ENCODE assay signal across 25 cellular contexts in the genomic region with DNA sequence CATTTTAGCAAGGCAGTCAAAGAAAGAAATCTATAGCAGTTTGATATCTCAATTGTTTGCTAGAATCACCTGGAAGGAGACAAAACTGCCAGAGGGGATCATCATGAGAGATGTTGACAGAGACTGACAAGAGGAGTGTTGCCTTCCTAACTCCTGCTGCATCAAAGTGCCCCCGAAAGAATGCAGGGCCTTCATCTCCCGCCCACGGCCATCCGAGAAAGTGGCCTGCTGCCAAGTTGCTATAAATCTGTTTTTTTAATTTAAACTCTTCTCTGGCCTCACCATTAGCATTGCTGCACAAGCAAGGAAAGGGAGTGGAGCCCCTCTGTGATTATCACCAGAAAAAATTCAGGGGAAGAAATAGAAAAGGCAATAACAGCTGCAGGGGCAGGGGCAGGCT.
DNase-seq lines count a peak whose midpoint lies in the region; ATAC-seq and TF ChIP-seq lines count a peak whose summit lies in the region.
"Had no signal": no experiment of that assay in that cellular context is flagged by ENCODE, and none has a peak within 500 bp of the region (broad histone marks: within the 10 kb centered on the region; RNA-seq: fewer than 3 reads in every experiment).

No MANE protein-coding gene starts in this region.

- no peak for ATAC-seq in GM23338
- no peak for ATAC-seq in GM19324 (IDR thresholded peaks at IDR 0.05; ENCODE audit: low FRiP score, unreplicated experiment)
- no peak for ATAC-seq in right cardiac atrium
- ATAC-seq: A549, PC-3 had no signal

- no peaks in the 10 kb centered on the region for H3F3A ChIP-seq in GM23338 (replicated peaks; ENCODE audit: low read depth)

- H3K4me1 ChIP-seq in GM23338 (ENCODE audit: insufficient read depth) = no peaks in the 10 kb centered on the region
- H3K4me1 ChIP-seq in endodermal cell (ENCODE audit: control insufficient read depth, insufficient read depth, low read length) = peaks cover 7% of the 10 kb centered on the region
- no peaks in the 10 kb centered on the region for H3K4me1 ChIP-seq in right cardiac atrium (ENCODE audit: control insufficient read depth, insufficient read depth, low read length)
- H3K4me1 ChIP-seq: A549, SJSA1 had no signal

- H3K36me3 Mint-ChIP-seq in GM23338 (ENCODE audit: low read depth) (peaks cover 10% of the 10 kb centered on the region), endodermal cell (ENCODE audit: low read depth) (no peaks in the 10 kb centered on the region), nephron progenitor cell (ENCODE audit: low read depth) (peaks cover 5% of the 10 kb centered on the region), type B pancreatic cell (peaks cover 4% of the 10 kb centered on the region)
- H3K36me3 Mint-ChIP-seq: CD8-positive, alpha-beta memory T cell; IgD-negative memory B cell had no signal

- H3K9me3 ChIP-seq in endodermal cell (ENCODE audit: control insufficient read depth, low read length) (peaks cover 3% of the 10 kb centered on the region), right cardiac atrium (ENCODE audit: control insufficient read depth, low read length) (no peaks in the 10 kb centered on the region)
- H3K9me3 ChIP-seq: A549, SJSA1 had no signal

- peaks cover 4% of the 10 kb centered on the region; the same call in 2 of the 3 replicates for H3K9me3 Mint-ChIP-seq in GM23338
- peaks cover 3% of the 10 kb centered on the region for H3K9me3 Mint-ChIP-seq in endodermal cell
- H3K9me3 Mint-ChIP-seq in nephron progenitor cell = peaks cover 7% of the 10 kb centered on the region
- peaks cover 8% of the 10 kb centered on the region for H3K9me3 Mint-ChIP-seq in type B pancreatic cell

- TF ChIP-seq CTCF in GM23338 (conservative IDR thresholded peaks at IDR 0.05; ENCODE audit: low read depth in 2 of 2) = no peak
- no peak for TF ChIP-seq CTCF in endodermal cell (conservative IDR thresholded peaks at IDR 0.05)
- no peak for TF ChIP-seq CTCF in nephron progenitor cell (IDR thresholded peaks at IDR 0.05)
- no peak for TF ChIP-seq CTCF in type B pancreatic cell (conservative IDR thresholded peaks at IDR 0.05)

- H3K27me3 Mint-ChIP-seq in GM23338 (ENCODE audit: insufficient read depth, low read depth, poor library complexity) (no peaks in the 10 kb centered on the region), endodermal cell (ENCODE audit: insufficient read depth) (peaks cover 5% of the 10 kb centered on the region), nephron progenitor cell (ENCODE audit: low read depth, poor library complexity) (no peaks in the 10 kb centered on the region), type B pancreatic cell (peaks cover 5% of the 10 kb centered on the region)
- H3K27me3 Mint-ChIP-seq: CD8-positive, alpha-beta memory T cell; IgD-negative memory B cell had no signal

- no peak overlapping the region for H3K4me3 ChIP-seq in GM23338
- no peak overlapping the region for H3K4me3 ChIP-seq in endodermal cell (ENCODE audit: low read length)
- no peak overlapping the region for H3K4me3 ChIP-seq in right cardiac atrium (ENCODE audit: low read length)
- H3K4me3 ChIP-seq: A549, SJSA1 had no signal

- H3K27ac ChIP-seq in GM23338 (ENCODE audit: low read depth) = no peak overlapping the region
- peak overlapping the region; percentile 48 for H3K27ac ChIP-seq in endodermal cell (ENCODE audit: low read depth, low read length)
- no peak overlapping the region for H3K27ac ChIP-seq in right cardiac atrium (ENCODE audit: low read length)
- H3K27ac ChIP-seq: A549, C4-2B, SJSA1 had no signal

- H3K4me3 Mint-ChIP-seq in GM23338 = no peak overlapping the region
- H3K4me3 Mint-ChIP-seq in endodermal cell = no peak overlapping the region
- H3K4me3 Mint-ChIP-seq in nephron progenitor cell = no peak overlapping the region
- peak overlapping the region; percentile 11 for H3K4me3 Mint-ChIP-seq in type B pancreatic cell
- H3K4me3 Mint-ChIP-seq: CD8-positive, alpha-beta memory T cell; IgD-negative memory B cell had no signal

- H3K79me2 ChIP-seq in GM23338 (replicated peaks; ENCODE audit: insufficient read depth) = no peaks in the 10 kb centered on the region

- no peaks in the 10 kb centered on the region for H4K20me1 ChIP-seq in GM23338 (replicated peaks; ENCODE audit: insufficient read depth)

- 73 to 80% methylated on average over 2 to 4 of the region's 4 CpGs for WGBS in endodermal cell (ENCODE audit: insufficient coverage in 1 of 2, insufficient read length in 1 of 2), 2 experiments
- 11% methylated on average over 4 of the region's 4 CpGs for WGBS in right cardiac atrium

- H3K27ac Mint-ChIP-seq in GM23338 (no peak overlapping the region; the same call in 1 of the 2 replicates), endodermal cell (no peak overlapping the region), nephron progenitor cell (peak overlapping the region; percentile 77), type B pancreatic cell (no peak overlapping the region)
- H3K27ac Mint-ChIP-seq: CD8-positive, alpha-beta memory T cell; IgD-negative memory B cell had no signal

- peaks cover 5% of the 10 kb centered on the region for H3K9me2 ChIP-seq in GM23338 (ENCODE audit: insufficient read depth)

- H3K27me3 ChIP-seq in GM23338 (ENCODE audit: insufficient read depth) (no peaks in the 10 kb centered on the region), endodermal cell (ENCODE audit: control insufficient read depth, insufficient read depth, low read length, poor library complexity, severe bottlenecking) (no peaks in the 10 kb centered on the region), right cardiac atrium (ENCODE audit: control insufficient read depth, insufficient read depth) (no peaks in the 10 kb centered on the region)
- H3K27me3 ChIP-seq: SJSA1 had no signal

- no peak overlapping the region for H3K4me2 ChIP-seq in GM23338
- H3K4me2 ChIP-seq: A549 had no signal

- H3K9ac ChIP-seq in endodermal cell (ENCODE audit: extremely low read depth, low read length, poor library complexity, severe bottlenecking) = no peak overlapping the region

- DNase-seq in GM23338 (ENCODE audit: low spot score) (no peak), endodermal cell (no peak), nephron progenitor cell (peak; percentile 19), type B pancreatic cell (ENCODE audit: extremely low spot score, unreplicated experiment) (no peak), NCI-H2081 (lab: John Stamatoyannopoulos, UW) (no peak), right cardiac atrium (no peak)
- DNase-seq: Calu3; CD8-positive, alpha-beta memory T cell; DMS53; GOT3; HCEC 1CT; NCI-H1048; NCI-H1417; NCI-H1694; NCI-H2029 treated with DMSO at 0.1 percent for 48 hours; NCI-H2171 treated with DMSO at 0.1 percent for 48 hours; NCI-H446; NCI-H524 treated with DMSO at 0.1 percent for 48 hours; NCI-H774; PC-3 had no signal

- intact Hi-C loops in right cardiac atrium (cut with DNase I) = no loop called here

- 0 out of 2 replicates have a peak overlapping the region, but pooled peaks have one; percentile 32 for H2AFZ ChIP-seq in GM23338

- H3K36me3 ChIP-seq in GM23338 (ENCODE audit: insufficient read depth) (no peaks in the 10 kb centered on the region), endodermal cell (ENCODE audit: control insufficient read depth, insufficient read depth, low read length) (no peaks in the 10 kb centered on the region)
- H3K36me3 ChIP-seq: SJSA1 had no signal

- H3K4me1 Mint-ChIP-seq in GM23338 (peaks cover 8% of the 10 kb centered on the region; the same call in 2 of the 3 replicates), endodermal cell (peaks cover 20% of the 10 kb centered on the region), nephron progenitor cell (peaks cover 31% of the 10 kb centered on the region), type B pancreatic cell (ENCODE audit: unreplicated experiment) (peaks cover 36% of the 10 kb centered on the region)
- H3K4me1 Mint-ChIP-seq: CD8-positive, alpha-beta memory T cell; IgD-negative memory B cell had no signal

TF ChIP-seq in GM23338, 12 proteins besides CTCF, POLR2A, EP300 and RAD21 (continues in another document):
- no peak for TF ChIP-seq JUNB (IDR thresholded peaks at IDR 0.05; ENCODE audit: unreplicated experiment)
- TF ChIP-seq, protein P1, sequence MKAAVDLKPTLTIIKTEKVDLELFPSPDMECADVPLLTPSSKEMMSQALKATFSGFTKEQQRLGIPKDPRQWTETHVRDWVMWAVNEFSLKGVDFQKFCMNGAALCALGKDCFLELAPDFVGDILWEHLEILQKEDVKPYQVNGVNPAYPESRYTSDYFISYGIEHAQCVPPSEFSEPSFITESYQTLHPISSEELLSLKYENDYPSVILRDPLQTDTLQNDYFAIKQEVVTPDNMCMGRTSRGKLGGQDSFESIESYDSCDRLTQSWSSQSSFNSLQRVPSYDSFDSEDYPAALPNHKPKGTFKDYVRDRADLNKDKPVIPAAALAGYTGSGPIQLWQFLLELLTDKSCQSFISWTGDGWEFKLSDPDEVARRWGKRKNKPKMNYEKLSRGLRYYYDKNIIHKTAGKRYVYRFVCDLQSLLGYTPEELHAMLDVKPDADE (IDR thresholded peaks at IDR 0.05) = no peak
